Comparison of ENCODE assay signal across 19 cellular contexts in the genomic region with DNA sequence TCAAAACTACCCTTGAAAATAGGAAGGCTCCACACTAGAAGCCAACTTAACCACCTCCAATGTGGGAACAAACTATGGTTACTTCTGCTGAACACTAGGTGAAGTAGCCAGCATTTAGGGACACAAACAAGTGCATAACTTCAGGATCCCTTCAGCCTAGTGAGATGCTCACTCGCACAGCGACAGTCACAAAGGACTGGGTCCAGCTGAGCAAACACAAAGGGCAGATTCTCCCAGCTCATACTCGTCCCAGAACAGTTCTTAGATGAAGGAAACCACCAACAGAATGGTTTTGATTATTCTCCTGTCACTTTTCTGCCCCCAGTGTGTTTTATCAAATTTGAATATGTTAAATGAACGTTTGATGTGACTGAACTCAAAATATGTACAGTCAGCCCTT.
"Had no signal": no experiment of that assay in that cellular context is flagged by ENCODE, and none has a peak within 500 bp of the region (broad histone marks: within the 10 kb centered on the region; RNA-seq: fewer than 3 reads in every experiment).

No MANE protein-coding gene starts in this region.

- H3K4me3 Mint-ChIP-seq: activated naive CD4-positive, alpha-beta T cell treated with anti-CD3 and anti-CD28 coated beads, Interleukin-2, amount 50 U/mL, for 24 hours; activated T-cell treated with anti-CD3 and anti-CD28 coated beads, Interleukin-2, amount 50 U/mL, for 24 hours; brain; dendritic cell treated with granulocyte-macrophage colony-stimulating factor and Interleukin-4, amounts not matched to agents 40 ng/mL and 50 ng/mL, for 4 days; endodermal cell; T-helper 2 cell treated with Interferon-gamma antibody and Interleukin-4, amounts not matched to agents 5 μg/mL and 100 μg/mL, for 36 hours had no signal

- ATAC-seq: activated CD4-positive, CD25-positive, alpha-beta regulatory T cell treated with anti-CD3 and anti-CD28 coated beads, Interleukin-2, amount 50 U/mL, for 24 hours; pancreas had no signal

- H3K27ac Mint-ChIP-seq: activated naive CD4-positive, alpha-beta T cell treated with anti-CD3 and anti-CD28 coated beads, Interleukin-2, amount 50 U/mL, for 24 hours; activated T-cell treated with anti-CD3 and anti-CD28 coated beads, Interleukin-2, amount 50 U/mL, for 24 hours; brain; dendritic cell treated with granulocyte-macrophage colony-stimulating factor and Interleukin-4, amounts not matched to agents 40 ng/mL and 50 ng/mL, for 4 days; endodermal cell; T-helper 2 cell treated with Interferon-gamma antibody and Interleukin-4, amounts not matched to agents 5 μg/mL and 100 μg/mL, for 36 hours had no signal

- H3K27me3 ChIP-seq: pancreas, right atrium auricular region, stomach, tibial artery, uterus had no signal

- DNase-seq: activated CD4-positive, alpha-beta T cell treated with anti-CD3 and anti-CD28 coated beads, Interleukin-2, amount 50 U/mL, for 4 hours; activated effector memory CD4-positive, alpha-beta T cell treated with Interleukin-2 at 50 U/mL for 16 hours; activated T-cell treated with anti-CD3 and anti-CD28 coated beads, Interleukin-2, amount 50 U/mL, for 24 hours; amniotic stem cell; endodermal cell; erythroblast; glutamatergic neuron; left ventricle myocardium inferior; pancreas; small intestine; stomach; tibial artery; uterus had no signal

- H3K4me1 Mint-ChIP-seq: activated naive CD4-positive, alpha-beta T cell treated with anti-CD3 and anti-CD28 coated beads, Interleukin-2, amount 50 U/mL, for 24 hours had no signal

- H3K27ac ChIP-seq: left ventricle myocardium inferior, pancreas, right atrium auricular region, stomach, tibial artery, uterus had no signal

- H3K9me3 Mint-ChIP-seq: activated naive CD4-positive, alpha-beta T cell treated with anti-CD3 and anti-CD28 coated beads, Interleukin-2, amount 50 U/mL, for 24 hours; activated T-cell treated with anti-CD3 and anti-CD28 coated beads, Interleukin-2, amount 50 U/mL, for 24 hours; brain; endodermal cell; T-helper 2 cell treated with Interferon-gamma antibody and Interleukin-4, amounts not matched to agents 5 μg/mL and 100 μg/mL, for 36 hours had no signal

- H3K4me3 ChIP-seq: left ventricle myocardium inferior, pancreas, right atrium auricular region, stomach, tibial artery, uterus had no signal

- H3K27me3 Mint-ChIP-seq: brain; dendritic cell treated with granulocyte-macrophage colony-stimulating factor and Interleukin-4, amounts not matched to agents 40 ng/mL and 50 ng/mL, for 4 days had no signal

- H3K36me3 Mint-ChIP-seq: activated naive CD4-positive, alpha-beta T cell treated with anti-CD3 and anti-CD28 coated beads, Interleukin-2, amount 50 U/mL, for 24 hours; brain had no signal

- H3K9me3 ChIP-seq: left ventricle myocardium inferior, pancreas, right atrium auricular region, stomach, tibial artery, uterus had no signal

- H3K36me3 ChIP-seq: left ventricle myocardium inferior, pancreas, right atrium auricular region, stomach, tibial artery, uterus had no signal

- H3K4me1 ChIP-seq: pancreas, right atrium auricular region, uterus had no signal
